In genomic region chr7:114715907-114716306, GRCh38 we compare ENCODE assay signal across 1 cellular context.
TF ChIP-seq lines count a peak whose summit lies in the region.

No MANE protein-coding gene starts in this region.

TF ChIP-seq in GM12878, 131 proteins besides CTCF, POLR2A, EP300 and RAD21 (continued from another document):
- no peak for TF ChIP-seq USF1 (IDR thresholded peaks at IDR 0.05; ENCODE audit: borderline replicate concordance, extremely low read length, insufficient read depth, low read depth, low read length)
- no peak for TF ChIP-seq EZH2 (IDR thresholded peaks at IDR 0.05; ENCODE audit: borderline replicate concordance, control insufficient read depth, low read depth, low read length)
- no peak for TF ChIP-seq YY1 (IDR thresholded peaks at IDR 0.05; ENCODE audit: low read depth, low read length)
- peak; percentile 60; the same call in 1 of the 2 replicates for TF ChIP-seq SPI1 (IDR thresholded peaks at IDR 0.05; ENCODE audit: borderline replicate concordance, insufficient read depth, low read depth, low read length)
- TF ChIP-seq, protein P1, sequence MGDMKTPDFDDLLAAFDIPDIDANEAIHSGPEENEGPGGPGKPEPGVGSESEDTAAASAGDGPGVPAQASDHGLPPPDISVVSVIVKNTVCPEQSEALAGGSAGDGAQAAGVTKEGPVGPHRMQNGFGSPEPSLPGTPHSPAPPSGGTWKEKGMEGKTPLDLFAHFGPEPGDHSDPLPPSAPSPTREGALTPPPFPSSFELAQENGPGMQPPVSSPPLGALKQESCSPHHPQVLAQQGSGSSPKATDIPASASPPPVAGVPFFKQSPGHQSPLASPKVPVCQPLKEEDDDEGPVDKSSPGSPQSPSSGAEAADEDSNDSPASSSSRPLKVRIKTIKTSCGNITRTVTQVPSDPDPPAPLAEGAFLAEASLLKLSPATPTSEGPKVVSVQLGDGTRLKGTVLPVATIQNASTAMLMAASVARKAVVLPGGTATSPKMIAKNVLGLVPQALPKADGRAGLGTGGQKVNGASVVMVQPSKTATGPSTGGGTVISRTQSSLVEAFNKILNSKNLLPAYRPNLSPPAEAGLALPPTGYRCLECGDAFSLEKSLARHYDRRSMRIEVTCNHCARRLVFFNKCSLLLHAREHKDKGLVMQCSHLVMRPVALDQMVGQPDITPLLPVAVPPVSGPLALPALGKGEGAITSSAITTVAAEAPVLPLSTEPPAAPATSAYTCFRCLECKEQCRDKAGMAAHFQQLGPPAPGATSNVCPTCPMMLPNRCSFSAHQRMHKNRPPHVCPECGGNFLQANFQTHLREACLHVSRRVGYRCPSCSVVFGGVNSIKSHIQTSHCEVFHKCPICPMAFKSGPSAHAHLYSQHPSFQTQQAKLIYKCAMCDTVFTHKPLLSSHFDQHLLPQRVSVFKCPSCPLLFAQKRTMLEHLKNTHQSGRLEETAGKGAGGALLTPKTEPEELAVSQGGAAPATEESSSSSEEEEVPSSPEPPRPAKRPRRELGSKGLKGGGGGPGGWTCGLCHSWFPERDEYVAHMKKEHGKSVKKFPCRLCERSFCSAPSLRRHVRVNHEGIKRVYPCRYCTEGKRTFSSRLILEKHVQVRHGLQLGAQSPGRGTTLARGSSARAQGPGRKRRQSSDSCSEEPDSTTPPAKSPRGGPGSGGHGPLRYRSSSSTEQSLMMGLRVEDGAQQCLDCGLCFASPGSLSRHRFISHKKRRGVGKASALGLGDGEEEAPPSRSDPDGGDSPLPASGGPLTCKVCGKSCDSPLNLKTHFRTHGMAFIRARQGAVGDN (IDR thresholded peaks at IDR 0.05) = no peak
- no peak for TF ChIP-seq ZNF274 (IDR thresholded peaks at IDR 0.05; ENCODE audit: insufficient read depth, insufficient read length)
- TF ChIP-seq, protein P2, sequence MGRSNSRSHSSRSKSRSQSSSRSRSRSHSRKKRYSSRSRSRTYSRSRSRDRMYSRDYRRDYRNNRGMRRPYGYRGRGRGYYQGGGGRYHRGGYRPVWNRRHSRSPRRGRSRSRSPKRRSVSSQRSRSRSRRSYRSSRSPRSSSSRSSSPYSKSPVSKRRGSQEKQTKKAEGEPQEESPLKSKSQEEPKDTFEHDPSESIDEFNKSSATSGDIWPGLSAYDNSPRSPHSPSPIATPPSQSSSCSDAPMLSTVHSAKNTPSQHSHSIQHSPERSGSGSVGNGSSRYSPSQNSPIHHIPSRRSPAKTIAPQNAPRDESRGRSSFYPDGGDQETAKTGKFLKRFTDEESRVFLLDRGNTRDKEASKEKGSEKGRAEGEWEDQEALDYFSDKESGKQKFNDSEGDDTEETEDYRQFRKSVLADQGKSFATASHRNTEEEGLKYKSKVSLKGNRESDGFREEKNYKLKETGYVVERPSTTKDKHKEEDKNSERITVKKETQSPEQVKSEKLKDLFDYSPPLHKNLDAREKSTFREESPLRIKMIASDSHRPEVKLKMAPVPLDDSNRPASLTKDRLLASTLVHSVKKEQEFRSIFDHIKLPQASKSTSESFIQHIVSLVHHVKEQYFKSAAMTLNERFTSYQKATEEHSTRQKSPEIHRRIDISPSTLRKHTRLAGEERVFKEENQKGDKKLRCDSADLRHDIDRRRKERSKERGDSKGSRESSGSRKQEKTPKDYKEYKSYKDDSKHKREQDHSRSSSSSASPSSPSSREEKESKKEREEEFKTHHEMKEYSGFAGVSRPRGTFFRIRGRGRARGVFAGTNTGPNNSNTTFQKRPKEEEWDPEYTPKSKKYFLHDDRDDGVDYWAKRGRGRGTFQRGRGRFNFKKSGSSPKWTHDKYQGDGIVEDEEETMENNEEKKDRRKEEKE (IDR thresholded peaks at IDR 0.05) = no peak
- no peak for TF ChIP-seq RELA (IDR thresholded peaks at IDR 0.05; ENCODE audit: borderline replicate concordance, partially characterized antibody)
- TF ChIP-seq, protein P3, sequence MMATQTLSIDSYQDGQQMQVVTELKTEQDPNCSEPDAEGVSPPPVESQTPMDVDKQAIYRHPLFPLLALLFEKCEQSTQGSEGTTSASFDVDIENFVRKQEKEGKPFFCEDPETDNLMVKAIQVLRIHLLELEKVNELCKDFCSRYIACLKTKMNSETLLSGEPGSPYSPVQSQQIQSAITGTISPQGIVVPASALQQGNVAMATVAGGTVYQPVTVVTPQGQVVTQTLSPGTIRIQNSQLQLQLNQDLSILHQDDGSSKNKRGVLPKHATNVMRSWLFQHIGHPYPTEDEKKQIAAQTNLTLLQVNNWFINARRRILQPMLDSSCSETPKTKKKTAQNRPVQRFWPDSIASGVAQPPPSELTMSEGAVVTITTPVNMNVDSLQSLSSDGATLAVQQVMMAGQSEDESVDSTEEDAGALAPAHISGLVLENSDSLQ (IDR thresholded peaks at IDR 0.05) = no peak
- no peak for TF ChIP-seq ZBTB11 (CRISPR knock-in tag; IDR thresholded peaks at IDR 0.05)
- peak; percentile 63; the same call in 1 of the 2 replicates for TF ChIP-seq JUNB (IDR thresholded peaks at IDR 0.05)
- TF ChIP-seq TCF3 (IDR thresholded peaks at IDR 0.05; ENCODE audit: borderline replicate concordance, insufficient read depth, low read depth, low read length) = no peak
- peak; percentile 29; the same call in 1 of the 2 replicates for TF ChIP-seq MTA2 (IDR thresholded peaks at IDR 0.05; ENCODE audit: low read depth)
- TF ChIP-seq, protein P4, sequence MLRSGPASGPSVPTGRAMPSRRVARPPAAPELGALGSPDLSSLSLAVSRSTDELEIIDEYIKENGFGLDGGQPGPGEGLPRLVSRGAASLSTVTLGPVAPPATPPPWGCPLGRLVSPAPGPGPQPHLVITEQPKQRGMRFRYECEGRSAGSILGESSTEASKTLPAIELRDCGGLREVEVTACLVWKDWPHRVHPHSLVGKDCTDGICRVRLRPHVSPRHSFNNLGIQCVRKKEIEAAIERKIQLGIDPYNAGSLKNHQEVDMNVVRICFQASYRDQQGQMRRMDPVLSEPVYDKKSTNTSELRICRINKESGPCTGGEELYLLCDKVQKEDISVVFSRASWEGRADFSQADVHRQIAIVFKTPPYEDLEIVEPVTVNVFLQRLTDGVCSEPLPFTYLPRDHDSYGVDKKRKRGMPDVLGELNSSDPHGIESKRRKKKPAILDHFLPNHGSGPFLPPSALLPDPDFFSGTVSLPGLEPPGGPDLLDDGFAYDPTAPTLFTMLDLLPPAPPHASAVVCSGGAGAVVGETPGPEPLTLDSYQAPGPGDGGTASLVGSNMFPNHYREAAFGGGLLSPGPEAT (IDR thresholded peaks at IDR 0.05; ENCODE audit: low read depth) = no peak
- no peak for TF ChIP-seq SP1 (IDR thresholded peaks at IDR 0.05; ENCODE audit: low read depth, low read length)
- no peak for TF ChIP-seq CHD4 (IDR thresholded peaks at IDR 0.05)
- no peak for TF ChIP-seq ZNF24 (IDR thresholded peaks at IDR 0.05)
- no peak for TF ChIP-seq MYC (IDR thresholded peaks at IDR 0.05; ENCODE audit: insufficient read depth, insufficient read length, insufficient replicate concordance, low read length, severe bottlenecking)
- no peak for TF ChIP-seq EGR1 (IDR thresholded peaks at IDR 0.05; ENCODE audit: borderline replicate concordance in 1 of 2, low read depth in 2 of 2, low read length in 2 of 2)
- 0 out of 2 replicates have a peak, but pooled peaks have one; percentile 24 for TF ChIP-seq TCF12 (IDR thresholded peaks at IDR 0.05; ENCODE audit: low read depth, low read length)
